In the genomic region with DNA sequence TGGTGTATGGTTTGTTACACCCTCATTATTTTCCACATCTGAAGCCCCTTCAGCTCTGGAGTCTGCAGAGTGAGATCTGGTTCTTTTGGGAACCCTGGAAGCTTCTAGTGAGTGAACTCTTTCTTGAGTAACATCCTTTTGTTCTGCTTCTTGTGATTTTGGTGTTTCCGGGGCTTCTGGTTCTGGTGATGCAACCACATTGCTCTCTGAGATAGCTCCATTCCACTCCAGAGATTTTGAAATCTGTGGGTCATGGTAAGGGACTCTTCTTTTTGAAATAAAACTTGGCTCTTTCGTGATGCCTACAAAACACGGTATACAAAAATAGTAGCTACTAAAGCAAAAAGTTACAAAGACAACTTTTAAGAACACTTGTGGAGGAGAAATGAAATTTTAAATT, we compare ENCODE assay signal across 15 cellular contexts.
"Had no signal": no experiment of that assay in that cellular context is flagged by ENCODE, and none has a peak within 500 bp of the region (broad histone marks: within the 10 kb centered on the region; RNA-seq: fewer than 3 reads in every experiment).

No MANE protein-coding gene starts in this region.

- H3K9me3 ChIP-seq: body of pancreas, pancreas, SK-N-SH, transverse colon had no signal

- H3K27ac ChIP-seq: body of pancreas, hepatocyte, pancreas, transverse colon had no signal

- DNase-seq: activated CD4-positive, CD25-positive, alpha-beta regulatory T cell treated with anti-CD3 and anti-CD28 coated beads, Interleukin-2, amount 50 U/mL, for 72 hours; amniotic stem cell; endodermal cell; naive B cell; pancreas; SK-N-SH; stimulated activated CD4-positive, alpha-beta T cell treated with anti-CD3 and anti-CD28 coated beads, Interleukin-12 subunit alpha, Interleukin-12 subunit beta, amount 100 ng/mL, for 4 hours; transverse colon had no signal

- H3K9me3 Mint-ChIP-seq: activated naive CD4-positive, alpha-beta T cell treated with anti-CD3 and anti-CD28 coated beads, Interleukin-2, amount 50 U/mL, for 72 hours; activated T-helper 2 cell treated with anti-CD3 and anti-CD28 coated beads, Interferon-gamma antibody, Interleukin-2, Interleukin-4, amounts not matched to agents 10 μg/mL and 5 μg/mL and 100 μg/mL, durations not matched to agents 14 hours and 24 hours and 36 hours; central memory CD8-positive, alpha-beta T cell; endodermal cell; naive B cell; stimulated activated effector memory CD8-positive, alpha-beta T cell treated with anti-CD3 and anti-CD28 coated beads, Interleukin-12 subunit alpha, Interleukin-12 subunit beta, amount 100 ng/mL, for 72 hours had no signal

- H3K4me3 Mint-ChIP-seq: central memory CD8-positive, alpha-beta T cell; endodermal cell; stimulated activated effector memory CD8-positive, alpha-beta T cell treated with anti-CD3 and anti-CD28 coated beads, Interleukin-12 subunit alpha, Interleukin-12 subunit beta, amount 100 ng/mL, for 72 hours had no signal

- H3K79me2 ChIP-seq: hepatocyte had no signal

- H3K4me2 ChIP-seq: hepatocyte, SK-N-SH had no signal

- H2AFZ ChIP-seq: hepatocyte had no signal

- H3K27me3 ChIP-seq: body of pancreas, hepatocyte, pancreas, transverse colon had no signal

- H3K9me2 ChIP-seq: SK-N-SH had no signal

- ATAC-seq: activated naive CD4-positive, alpha-beta T cell treated with anti-CD3 and anti-CD28 coated beads, Interleukin-2, amount 50 U/mL, for 72 hours; body of pancreas; left lobe of liver; pancreas; stimulated activated effector memory CD8-positive, alpha-beta T cell treated with anti-CD3 and anti-CD28 coated beads, Interleukin-12 subunit alpha, Interleukin-12 subunit beta, amount 100 ng/mL, for 72 hours had no signal

- H3K4me3 ChIP-seq: body of pancreas, hepatocyte, pancreas, transverse colon had no signal

- H3K27me3 Mint-ChIP-seq: central memory CD8-positive, alpha-beta T cell; naive B cell had no signal

- H3K27ac Mint-ChIP-seq: activated naive CD4-positive, alpha-beta T cell treated with anti-CD3 and anti-CD28 coated beads, Interleukin-2, amount 50 U/mL, for 72 hours; activated T-helper 2 cell treated with anti-CD3 and anti-CD28 coated beads, Interferon-gamma antibody, Interleukin-2, Interleukin-4, amounts not matched to agents 10 μg/mL and 5 μg/mL and 100 μg/mL, durations not matched to agents 14 hours and 24 hours and 36 hours; endodermal cell; naive B cell had no signal
